Comparison of ENCODE assay signal across 8 cellular contexts in genomic region chr3:196868297-196868661, GRCh38. TPM values are rescaled to one million over a fixed set of nuclear protein-coding genes. Genes with fewer than 3 reads are reported as not detected.
DNase-seq lines count a peak whose midpoint lies in the region; ATAC-seq and TF ChIP-seq lines count a peak whose summit lies in the region.

No MANE protein-coding gene starts in this region.

- no peaks in the 10 kb centered on the region for H3K27me3 ChIP-seq in HL-60 (ENCODE audit: insufficient read depth, poor library complexity, severe bottlenecking)
- H3K27me3 ChIP-seq in muscle layer of duodenum (ENCODE audit: low read depth, low read length) = no peaks in the 10 kb centered on the region
- H3K27me3 ChIP-seq in uterus = no peaks in the 10 kb centered on the region

- peak overlapping the region; percentile 96 for H3K4me3 ChIP-seq in HL-60 (replicated peaks; ENCODE audit: insufficient read depth, low read length)
- peak overlapping the region; percentile 69 for H3K4me3 ChIP-seq in epithelial cell of proximal tubule (ENCODE audit: low read depth, low read length)
- H3K4me3 ChIP-seq in muscle layer of duodenum (ENCODE audit: low read depth in 1 of 2, low read length in 2 of 2) = peak overlapping the region; percentile 94 to 96
- H3K4me3 ChIP-seq in uterus = peak overlapping the region; percentile 83 to 93

- H3K4me1 ChIP-seq in muscle layer of duodenum (ENCODE audit: control insufficient read depth in 1 of 2, insufficient read depth in 2 of 2, low read length in 2 of 2) (peaks cover 5 to 33% of the 10 kb centered on the region in 2 donors), uterus (peaks cover 0 to 6% of the 10 kb centered on the region in 2 donors)

- no peak for TF ChIP-seq CTCF in HL-60 (IDR thresholded peaks at IDR 0.05; ENCODE audit: insufficient read depth, low read length)
- no peak for TF ChIP-seq CTCF in VCaP (conservative IDR thresholded peaks at IDR 0.05)
- no peak for TF ChIP-seq CTCF in epithelial cell of proximal tubule (conservative IDR thresholded peaks at IDR 0.05; ENCODE audit: low read depth, low read length)
- no peak for TF ChIP-seq CTCF in uterus (IDR thresholded peaks at IDR 0.05)

- H3K27ac ChIP-seq in HL-60 (replicated peaks) (peak overlapping the region; percentile 78), VCaP (peak overlapping the region; percentile 86), muscle layer of duodenum (ENCODE audit: low read length) (peak overlapping the region; percentile 87), uterus (peak overlapping the region; percentile 77 to 91)

- ATAC-seq in GM21367 (IDR thresholded peaks at IDR 0.05; ENCODE audit: unreplicated experiment) = peak; percentile 2

- intact Hi-C loops in uterus (cut with DNase I; ENCODE audit: low total_unique reads) = no loop called here

- DNase-seq in GM03348 (ENCODE audit: low spot score) = peak; percentile 44
- peak in 1 of 2 experiments; percentile 19 for DNase-seq in HL-60 (ENCODE audit: low read depth in 1 of 2, low spot score in 1 of 2)
- no peak for DNase-seq in epithelial cell of proximal tubule (ENCODE audit: low read depth)
- no peak for DNase-seq in uterus
- DNase-seq in NCI-H1048 (lab: John Stamatoyannopoulos, UW) = no peak

- no peak for TF ChIP-seq POLR2A in uterus (IDR thresholded peaks at IDR 0.05)

- H3K9me3 ChIP-seq in muscle layer of duodenum (ENCODE audit: control insufficient read depth in 1 of 2, low read length in 2 of 2) (no peaks in the 10 kb centered on the region), uterus (no peaks in the 10 kb centered on the region)

- H3K36me3 ChIP-seq in muscle layer of duodenum (ENCODE audit: control insufficient read depth in 1 of 2, insufficient read depth in 2 of 2, low read length in 2 of 2) (peaks cover 0 to 6% of the 10 kb centered on the region in 2 donors), uterus (no peaks in the 10 kb centered on the region)

RNA-seq across cellular contexts. Expression of gene SENP5, which starts 0.6 kb away (rescaled TPM):
- total RNA-seq in epithelial cell of proximal tubule (19.7 and 20.0 TPM in 2 replicates), uterus (100 to 1,000 TPM in 1 of 4 donors, 10 to 100 TPM in 3; 31.8 to 130 (median 59.6) TPM)
